14 cellular contexts compared by ENCODE assay signal in the genomic region with DNA sequence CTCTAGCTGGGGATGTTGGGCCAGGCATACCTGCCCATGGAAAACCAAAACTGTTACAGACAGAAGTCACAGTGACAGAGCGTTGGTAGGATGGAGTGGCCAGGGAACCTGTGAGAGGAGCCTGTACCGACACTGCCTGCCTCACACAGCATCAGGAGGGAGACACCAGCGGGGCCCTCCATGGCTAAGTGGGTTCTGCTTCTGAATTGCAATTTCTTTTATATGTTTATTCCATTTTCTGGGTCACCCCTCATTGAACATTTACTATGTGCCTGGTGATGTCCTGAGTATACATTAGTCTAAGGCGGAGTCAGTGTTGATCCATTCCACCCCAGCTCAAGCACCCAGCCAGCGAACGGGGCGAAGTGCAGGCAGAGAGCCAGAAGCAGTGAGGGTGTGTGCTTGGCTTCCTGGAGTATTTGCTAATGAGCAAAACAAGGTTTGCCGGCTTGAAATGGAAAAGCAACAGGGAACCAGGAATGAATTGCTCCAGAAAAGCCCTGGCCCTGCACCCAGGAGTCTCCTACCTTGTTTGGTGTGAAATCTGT.
DNase-seq lines count a peak whose midpoint lies in the region; FAIRE-seq and TF ChIP-seq lines count a peak whose summit lies in the region.
"Had no signal": no experiment of that assay in that cellular context is flagged by ENCODE, and none has a peak within 500 bp of the region (broad histone marks: within the 10 kb centered on the region; RNA-seq: fewer than 3 reads in every experiment).

No MANE protein-coding gene starts in this region.

- H3K36me3 ChIP-seq in endothelial cell of umbilical vein (ENCODE audit: control insufficient read depth in 2 of 2, extremely low read depth in 1 of 2, insufficient read depth in 2 of 2, low read length in 2 of 2) (no peaks in the 10 kb centered on the region), neuronal stem cell (replicated peaks in 1 of 2; ENCODE audit: control insufficient read depth in 2 of 2, insufficient read depth in 2 of 2, low read length in 2 of 2) (no peaks in the 10 kb centered on the region)
- H3K36me3 ChIP-seq: BE2C had no signal

- H3K23ac ChIP-seq in neuronal stem cell (ENCODE audit: low read depth, low read length, poor library complexity) = no peak overlapping the region

- no peak overlapping the region for H2BK15ac ChIP-seq in neuronal stem cell (ENCODE audit: low read length)

- H3K18ac ChIP-seq in neuronal stem cell (ENCODE audit: low read length) = no peak overlapping the region

- peak; percentile 7 for DNase-seq in DMS153 treated with DMSO at 0.1 percent for 48 hours (lab: John Stamatoyannopoulos, UW; ENCODE audit: unreplicated experiment)
- DNase-seq in NCI-H1092 treated with DMSO at 0.1 percent for 48 hours (lab: John Stamatoyannopoulos, UW) = peak; percentile 64
- DNase-seq in endothelial cell of umbilical vein (ENCODE audit: low read depth, low spot score) = no peak
- DNase-seq in neuronal stem cell (ENCODE audit: low spot score) = no peak
- no peak for DNase-seq in GM19240 (ENCODE audit: insufficient read length, low spot score)
- DNase-seq in HK-2 (ENCODE audit: unreplicated experiment) = no peak
- no peak for DNase-seq in EL
- DNase-seq: activated gamma-delta T cell, aorta, BE2C, immature natural killer cell, mesendoderm had no signal

- H3K4me1 ChIP-seq in endothelial cell of umbilical vein (ENCODE audit: control insufficient read depth, extremely low read depth, insufficient read depth, low read length) (peaks cover 36% of the 10 kb centered on the region), neuronal stem cell (ENCODE audit: control insufficient read depth in 2 of 2, insufficient read depth in 1 of 2, low read depth in 1 of 2, low read length in 2 of 2) (peaks cover 15 to 17% of the 10 kb centered on the region in 2 donors)
- H3K4me1 ChIP-seq: BE2C had no signal

- WGBS in neuronal stem cell (ENCODE audit: extremely low coverage in 2 of 2, insufficient read length in 2 of 2, insufficient replicate concordance in 1 of 2), 2 donors = no CpG with 5 or more reads among the region's 8 CpGs

- H3K79me1 ChIP-seq in neuronal stem cell (ENCODE audit: low read depth, low read length) = no peaks in the 10 kb centered on the region

- no peak overlapping the region for H4K8ac ChIP-seq in neuronal stem cell (ENCODE audit: low read depth, low read length)

- intact Hi-C loops in endothelial cell of umbilical vein (cut with micrococcal nuclease) = no loop called here

- peak overlapping the region; percentile 26 for H4K91ac ChIP-seq in neuronal stem cell (ENCODE audit: low read depth, low read length, poor library complexity)

- H3K27ac ChIP-seq in endothelial cell of umbilical vein (ENCODE audit: insufficient read depth, low read depth, low read length) (no peak overlapping the region), neuronal stem cell (replicated peaks; ENCODE audit: low read length) (no peak overlapping the region)
- H3K27ac ChIP-seq: epithelial cell of prostate had no signal

- no peak for TF ChIP-seq CTCF in endothelial cell of umbilical vein (IDR thresholded peaks at IDR 0.05; ENCODE audit: extremely low read depth in 1 of 2, insufficient read depth in 1 of 2, low read depth in 1 of 2, low read length in 2 of 2)

- H3K79me2 ChIP-seq in endothelial cell of umbilical vein (ENCODE audit: control insufficient read depth, insufficient read depth, low read length) = peaks cover 5% of the 10 kb centered on the region

- H3K4me2 ChIP-seq in endothelial cell of umbilical vein (ENCODE audit: insufficient read depth, low read length) (no peak overlapping the region), neuronal stem cell (ENCODE audit: insufficient read depth, low read length, poor library complexity, severe bottlenecking) (no peak overlapping the region)

- H3K9me3 ChIP-seq in endothelial cell of umbilical vein (replicated peaks; ENCODE audit: control insufficient read depth, insufficient read depth, low read length) (no peaks in the 10 kb centered on the region), neuronal stem cell (replicated peaks in 1 of 2; ENCODE audit: control insufficient read depth in 2 of 2, insufficient read depth in 1 of 2, low read depth in 1 of 2, low read length in 2 of 2) (peaks cover 0 to 1% of the 10 kb centered on the region in 2 donors)
- H3K9me3 ChIP-seq: BE2C had no signal

- H3K9me1 ChIP-seq in endothelial cell of umbilical vein (replicated peaks; ENCODE audit: control insufficient read depth, extremely low read depth, insufficient read depth, low read length) = no peaks in the 10 kb centered on the region

- H3K9ac ChIP-seq in endothelial cell of umbilical vein (replicated peaks; ENCODE audit: extremely low read depth, insufficient read depth, low read length) (no peak overlapping the region), neuronal stem cell (ENCODE audit: low read depth, low read length, poor library complexity) (no peak overlapping the region)

- H3K4ac ChIP-seq in neuronal stem cell (ENCODE audit: low read length) = no peak overlapping the region

- no peak overlapping the region for H2AK5ac ChIP-seq in neuronal stem cell (ENCODE audit: low read depth, low read length)

- no peak overlapping the region for H2BK120ac ChIP-seq in neuronal stem cell (ENCODE audit: low read depth, low read length)

- no peaks in the 10 kb centered on the region for H4K20me1 ChIP-seq in endothelial cell of umbilical vein (replicated peaks; ENCODE audit: control insufficient read depth, extremely low read depth, insufficient read depth, low read length)

- CTCF ChIA-PET in endothelial cell of umbilical vein (lab: Charles Lee) = interaction anchor here (1.7 kb wide), 1 partner anchor 239 kb away, joined by 5 read pairs; no protein-coding TSS in a partner anchor

- no peak overlapping the region for H2BK12ac ChIP-seq in neuronal stem cell (ENCODE audit: low read length)

- dilution Hi-C loops in endothelial cell of umbilical vein (cut with MboI; ENCODE audit: extremely low pct_ligation_motif_present, low sequenced_read_pairs) = no loop called here

- POLR2A ChIA-PET in endothelial cell of umbilical vein (lab: Charles Lee) = no interaction called here

- BruUV-seq in endothelial cell of umbilical vein (replicated peaks; lab: Mats Ljungman, UMichigan) = no TSS peak

- H3K27me3 ChIP-seq in endothelial cell of umbilical vein (ENCODE audit: control insufficient read depth in 2 of 2, insufficient read depth in 2 of 2, low read length in 2 of 2) = no peaks in the 10 kb centered on the region
- no peaks in the 10 kb centered on the region for H3K27me3 ChIP-seq in neuronal stem cell (ENCODE audit: control insufficient read depth in 3 of 3, insufficient read depth in 3 of 3, low read depth in 1 of 3, low read length in 3 of 3)
- H3K27me3 ChIP-seq: BE2C had no signal

- H2AFZ ChIP-seq in endothelial cell of umbilical vein (ENCODE audit: low read depth, low read length) (no peak overlapping the region), neuronal stem cell (ENCODE audit: low read length) (no peak overlapping the region)

- H3K4me3 ChIP-seq in endothelial cell of umbilical vein (replicated peaks in 1 of 3; ENCODE audit: insufficient read depth in 1 of 3, low read depth in 1 of 3, low read length in 3 of 3) (no peak overlapping the region), neuronal stem cell (ENCODE audit: low read length in 2 of 2) (no peak overlapping the region)

- H3K14ac ChIP-seq in neuronal stem cell (ENCODE audit: low read length) = no peak overlapping the region

- no peak overlapping the region for H2BK5ac ChIP-seq in neuronal stem cell (ENCODE audit: low read length)

- no peak for TF ChIP-seq POLR2A in endothelial cell of umbilical vein (IDR thresholded peaks at IDR 0.05; ENCODE audit: low read depth, low read length)

- peak; percentile 62 for FAIRE-seq in endothelial cell of umbilical vein (lab: Jason Lieb, UNC)
- FAIRE-seq: colon had no signal

TF ChIP-seq in endothelial cell of umbilical vein, 7 proteins besides CTCF, POLR2A, EP300 and RAD21:
- no peak for TF ChIP-seq GATA2 (IDR thresholded peaks at IDR 0.05; ENCODE audit: insufficient read depth, insufficient read length, low read depth, low read length)
- TF ChIP-seq FOS (IDR thresholded peaks at IDR 0.05; ENCODE audit: borderline replicate concordance, insufficient read depth, low read length) = no peak
- no peak for TF ChIP-seq POLR2AphosphoS5 (IDR thresholded peaks at IDR 0.05; ENCODE audit: insufficient read depth, low read depth, low read length)
- TF ChIP-seq JUN (IDR thresholded peaks at IDR 0.05; ENCODE audit: borderline replicate concordance, insufficient read depth, insufficient read length, low read depth) = no peak
- no peak for TF ChIP-seq EZH2 (IDR thresholded peaks at IDR 0.05; ENCODE audit: borderline replicate concordance, low read depth, low read length, severe bottlenecking)
- no peak for TF ChIP-seq MYC (IDR thresholded peaks at IDR 0.05; ENCODE audit: low read depth, low read length)
- TF ChIP-seq, protein P1, sequence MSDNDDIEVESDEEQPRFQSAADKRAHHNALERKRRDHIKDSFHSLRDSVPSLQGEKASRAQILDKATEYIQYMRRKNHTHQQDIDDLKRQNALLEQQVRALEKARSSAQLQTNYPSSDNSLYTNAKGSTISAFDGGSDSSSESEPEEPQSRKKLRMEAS (IDR thresholded peaks at IDR 0.05; ENCODE audit: insufficient read depth, insufficient read length) = no peak

Comparison
In these comparisons a context has a peak if more than half of its experiments do, and no peak if none do; other contexts are left out.
1. DNase-seq: peak in DMS153 treated with DMSO at 0.1 percent for 48 hours (single experiment) and NCI-H1092 treated with DMSO at 0.1 percent for 48 hours (single experiment); none in endothelial cell of umbilical vein (single experiment), neuronal stem cell (single experiment), GM19240 (single experiment), HK-2 (single experiment) and EL (single experiment).